ENCODE assay signal across 10 cellular contexts in the genomic region with DNA sequence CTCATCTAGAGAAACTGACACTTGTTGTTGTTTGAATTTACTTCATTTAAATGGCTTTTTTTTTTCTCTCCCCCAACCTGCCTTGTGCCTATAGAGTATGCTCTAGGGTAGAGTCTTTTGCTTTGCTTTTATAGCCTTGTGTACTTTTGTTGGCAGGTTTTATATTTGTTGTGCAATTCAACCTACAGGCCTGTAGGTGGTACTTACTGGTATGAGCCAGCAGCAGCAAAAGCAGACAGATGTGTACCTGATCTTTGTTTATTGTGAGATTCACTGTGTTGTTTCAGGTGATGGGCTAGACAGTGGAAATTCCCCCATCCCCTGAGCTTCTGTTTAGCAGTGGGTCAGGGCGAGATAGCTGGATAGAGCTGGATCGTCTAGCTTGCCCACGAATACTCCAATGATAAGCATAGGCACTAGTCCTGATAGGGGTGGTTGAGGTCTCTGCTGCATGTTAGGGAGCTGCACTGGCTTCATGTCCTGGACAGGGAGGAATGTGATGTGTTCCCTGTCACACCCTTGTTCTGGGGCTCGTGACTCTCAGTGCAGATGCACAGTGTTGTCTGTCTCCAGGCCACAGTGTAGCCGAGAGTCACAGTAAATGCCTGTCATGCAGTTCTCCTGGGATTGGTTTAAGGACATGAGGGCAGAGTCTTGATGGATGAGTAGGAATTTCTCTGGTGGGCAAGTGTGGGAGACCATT. TPM values are rescaled to one million over a fixed set of nuclear protein-coding genes. Genes with fewer than 3 reads are reported as not detected.
A peak's percentile ranks its signal among the peaks of the same experiment; 100 is the strongest.
DNase-seq lines count a peak whose midpoint lies in the region; ATAC-seq, FAIRE-seq and TF ChIP-seq lines count a peak whose summit lies in the region.
"Had no signal": no experiment of that assay in that cellular context is flagged by ENCODE, and none has a peak within 500 bp of the region (broad histone marks: within the 10 kb centered on the region; RNA-seq: fewer than 3 reads in every experiment).

No MANE protein-coding gene starts in this region.

- H3K9ac ChIP-seq in KMS-11: no peak overlapping the region
- H3K9ac ChIP-seq in H1 (replicated peaks in 1 of 4; ENCODE audit: extremely low read depth in 1 of 4, low read depth in 3 of 4, low read length in 3 of 4): no peak overlapping the region

- H3K4me1 ChIP-seq in KMS-11 (ENCODE audit: low read depth, poor library complexity, severe bottlenecking): no peaks in the 10 kb centered on the region
- no peaks in the 10 kb centered on the region for H3K4me1 ChIP-seq in H1 (replicated peaks in 1 of 4; ENCODE audit: control insufficient read depth in 3 of 4, insufficient read depth in 4 of 4, low read length in 3 of 4)

- no peak overlapping the region for H2BK120ac ChIP-seq in H1 (replicated peaks; ENCODE audit: low read depth, low read length)

- no peak overlapping the region for H3K4me3 ChIP-seq in KMS-11 (IDR thresholded peaks at IDR 0.05; ENCODE audit: insufficient read depth, low read depth, low read length)
- no peak overlapping the region for H3K4me3 ChIP-seq in H1 (ENCODE audit: extremely low read depth in 1 of 4, insufficient read depth in 2 of 4, low read depth in 3 of 4, low read length in 4 of 4)

- no peak overlapping the region for H4K8ac ChIP-seq in H1 (ENCODE audit: extremely low read depth, insufficient read depth, low read length)

- no peak overlapping the region for H3K27ac ChIP-seq in KMS-11
- no peak overlapping the region for H3K27ac ChIP-seq in H1 (ENCODE audit: low read depth, low read length)

- intact Hi-C loops in activated T-helper 2 cell treated with anti-CD3 and anti-CD28 coated beads, Interferon-gamma antibody, Interleukin-2, Interleukin-4, amounts not matched to agents 10 μg/mL and 5 μg/mL and 100 μg/mL, durations not matched to agents 14 hours and 24 hours and 36 hours (cut with micrococcal nuclease): no loop called here

- H3K27ac Mint-ChIP-seq in activated T-helper 2 cell treated with anti-CD3 and anti-CD28 coated beads, Interferon-gamma antibody, Interleukin-2, Interleukin-4, amounts not matched to agents 10 μg/mL and 5 μg/mL and 100 μg/mL, durations not matched to agents 14 hours and 24 hours and 36 hours: no peak overlapping the region
- H3K27ac Mint-ChIP-seq: activated B cell treated with CpG ODN at 0.5 μM for 24 hours, brain had no signal

- TF ChIP-seq POLR2A in H1 (IDR thresholded peaks at IDR 0.05; ENCODE audit: control extremely low read depth in 1 of 2, low read depth in 2 of 2, low read length in 2 of 2): no peak

- H3K36me3 ChIP-seq in KMS-11 (ENCODE audit: insufficient read depth): no peaks in the 10 kb centered on the region
- H3K36me3 ChIP-seq in H1 (ENCODE audit: control insufficient read depth in 2 of 4, insufficient read depth in 4 of 4, low read length in 3 of 4): no peaks in the 10 kb centered on the region

- H4K5ac ChIP-seq in H1 (ENCODE audit: insufficient read length, low read depth, low read length): no peak overlapping the region

- no peaks in the 10 kb centered on the region for H3K9me3 ChIP-seq in H1 (ENCODE audit: insufficient read depth in 2 of 2, low read depth in 1 of 2, low read length in 1 of 2)

- no peak overlapping the region for H2BK12ac ChIP-seq in H1 (ENCODE audit: low read depth, low read length)

- H3K9me3 Mint-ChIP-seq in activated T-helper 2 cell treated with anti-CD3 and anti-CD28 coated beads, Interferon-gamma antibody, Interleukin-2, Interleukin-4, amounts not matched to agents 10 μg/mL and 5 μg/mL and 100 μg/mL, durations not matched to agents 14 hours and 24 hours and 36 hours: peaks cover 6% of the 10 kb centered on the region

- peaks cover 10% of the 10 kb centered on the region for H3K4me1 Mint-ChIP-seq in activated T-helper 2 cell treated with anti-CD3 and anti-CD28 coated beads, Interferon-gamma antibody, Interleukin-2, Interleukin-4, amounts not matched to agents 10 μg/mL and 5 μg/mL and 100 μg/mL, durations not matched to agents 14 hours and 24 hours and 36 hours (ENCODE audit: low read depth)
- H3K4me1 Mint-ChIP-seq: brain had no signal

- peak; percentile 2 for DNase-seq in DMS 273 (lab: John Stamatoyannopoulos, UW; ENCODE audit: unreplicated experiment)
- DNase-seq in DMS 273 treated with DMSO at 0.1 percent for 48 hours (lab: John Stamatoyannopoulos, UW): no peak
- DNase-seq in H1 (ENCODE audit: low read depth in 1 of 2, low spot score in 2 of 2): no peak
- peak; percentile 19 for DNase-seq in pons (ENCODE audit: low spot score)
- DNase-seq in activated T-helper 2 cell treated with anti-CD3 and anti-CD28 coated beads, Interferon-gamma antibody, Interleukin-2, Interleukin-4, amounts not matched to agents 10 μg/mL and 5 μg/mL and 100 μg/mL, durations not matched to agents 14 hours and 24 hours and 36 hours (ENCODE audit: low spot score): no peak
- DNase-seq in A172 (ENCODE audit: low spot score): no peak
- DNase-seq: activated B cell treated with CpG ODN at 0.5 μM for 24 hours had no signal

- POLR2A ChIA-PET in H1 (lab: Charles Lee; ENCODE audit: partially characterized antibody): interaction anchor here (1.5 kb wide), 1 partner anchor 22 kb away, joined by 4 read pairs; the partner anchor contains the start of gene DNAJC3

- H3K14ac ChIP-seq in H1 (ENCODE audit: insufficient read length): no peak overlapping the region

- H3K79me1 ChIP-seq in H1 (ENCODE audit: low read depth, low read length): no peaks in the 10 kb centered on the region; the same call in 1 of the 2 replicates

- H2BK5ac ChIP-seq in H1 (ENCODE audit: low read depth, low read length): no peak overlapping the region

- WGBS in H1 (ENCODE audit: extremely low coverage in 1 of 2, insufficient coverage in 1 of 2, insufficient read length in 1 of 2, insufficient replicate concordance in 2 of 2, low coverage in 1 of 2, low lambda C conversion rate in 2 of 2, missing lambda C conversion rate in 1 of 2), 2 experiments: 81% methylated on average over 5 of the region's 5 CpGs; no CpG with 5 or more reads in 1 of the 2 experiments

- H3K56ac ChIP-seq in H1 (replicated peaks; ENCODE audit: insufficient read length, low read depth, low read length): no peak overlapping the region

- no peak overlapping the region for H2BK20ac ChIP-seq in H1 (ENCODE audit: low read length)

- H3K4me3 Mint-ChIP-seq in activated T-helper 2 cell treated with anti-CD3 and anti-CD28 coated beads, Interferon-gamma antibody, Interleukin-2, Interleukin-4, amounts not matched to agents 10 μg/mL and 5 μg/mL and 100 μg/mL, durations not matched to agents 14 hours and 24 hours and 36 hours (ENCODE audit: low read depth): no peak overlapping the region
- H3K4me3 Mint-ChIP-seq: activated B cell treated with CpG ODN at 0.5 μM for 24 hours, brain had no signal

- no peaks in the 10 kb centered on the region for H4K20me1 ChIP-seq in KMS-11 (ENCODE audit: insufficient read depth)
- H4K20me1 ChIP-seq in H1 (replicated peaks in 1 of 2; ENCODE audit: control insufficient read depth in 1 of 2, insufficient read depth in 2 of 2, low read length in 2 of 2): peaks cover 0 to 4% of the 10 kb centered on the region in 2 experiments

- H2AFZ ChIP-seq in KMS-11 (ENCODE audit: low read depth): no peak overlapping the region
- H2AFZ ChIP-seq in H1 (ENCODE audit: low read length): no peak overlapping the region

- CTCF ChIA-PET in H1 (lab: Charles Lee; ENCODE audit: partially characterized antibody): interaction anchor here (0.6 to 4.2 kb wide), 35 partner anchors 9 to 868 kb away, joined by 3 to 31 read pairs (median 3); no protein-coding TSS in a partner anchor

- H2AK5ac ChIP-seq in H1 (ENCODE audit: low read depth, low read length): no peak overlapping the region; the same call in 1 of the 2 replicates

- H3K23me2 ChIP-seq in H1 (ENCODE audit: low read depth, low read length): peaks cover 3% of the 10 kb centered on the region; the same call in 1 of the 2 replicates

- H3K18ac ChIP-seq in H1 (ENCODE audit: extremely low read depth, low read length): no peak overlapping the region

- no peaks in the 10 kb centered on the region for H3K36me3 Mint-ChIP-seq in activated T-helper 2 cell treated with anti-CD3 and anti-CD28 coated beads, Interferon-gamma antibody, Interleukin-2, Interleukin-4, amounts not matched to agents 10 μg/mL and 5 μg/mL and 100 μg/mL, durations not matched to agents 14 hours and 24 hours and 36 hours (ENCODE audit: low read depth)

- no peak overlapping the region for H4K91ac ChIP-seq in H1 (replicated peaks; ENCODE audit: insufficient read length, low read length)

- no peak overlapping the region for H2BK15ac ChIP-seq in H1 (ENCODE audit: low read length)

- no peak overlapping the region for H3K23ac ChIP-seq in H1 (ENCODE audit: insufficient read length)

- no peaks in the 10 kb centered on the region for H3K27me3 Mint-ChIP-seq in activated T-helper 2 cell treated with anti-CD3 and anti-CD28 coated beads, Interferon-gamma antibody, Interleukin-2, Interleukin-4, amounts not matched to agents 10 μg/mL and 5 μg/mL and 100 μg/mL, durations not matched to agents 14 hours and 24 hours and 36 hours (ENCODE audit: low read depth)
- H3K27me3 Mint-ChIP-seq: activated B cell treated with CpG ODN at 0.5 μM for 24 hours, brain had no signal

- no peak for TF ChIP-seq EP300 in H1 (IDR thresholded peaks at IDR 0.05; ENCODE audit: borderline replicate concordance in 1 of 2, low read depth in 2 of 2, low read length in 2 of 2)

- TF ChIP-seq RAD21 in H1 (IDR thresholded peaks at IDR 0.05 in 1 of 2, conservative IDR thresholded peaks at IDR 0.05 in 1 of 2; ENCODE audit: low read depth in 2 of 2, low read length in 2 of 2): peak in 1 of 2 experiments; percentile 24; a peak in 1 of 4 replicates

- no peak overlapping the region for H3K4ac ChIP-seq in H1 (replicated peaks; ENCODE audit: insufficient read length, low read depth, low read length)

- H3K4me2 ChIP-seq in KMS-11: no peak overlapping the region
- no peak overlapping the region for H3K4me2 ChIP-seq in H1 (ENCODE audit: insufficient read depth in 1 of 2, low read depth in 2 of 2, low read length in 2 of 2)

- peak; percentile 42; the same call in 1 of the 2 replicates for TF ChIP-seq CTCF in KMS-11 (conservative IDR thresholded peaks at IDR 0.05; ENCODE audit: low read depth, low read length)
- peak in 2 of 3 experiments; percentile 23 to 49; a peak in 1 of 4 replicates for TF ChIP-seq CTCF in H1 (IDR thresholded peaks at IDR 0.05; ENCODE audit: control extremely low read depth in 1 of 3, insufficient read depth in 1 of 3, low read depth in 1 of 3, low read length in 3 of 3)

- H3K27me3 ChIP-seq in KMS-11 (ENCODE audit: insufficient read depth, low read depth): no peaks in the 10 kb centered on the region
- H3K27me3 ChIP-seq in H1 (replicated peaks in 1 of 4; ENCODE audit: control insufficient read depth in 3 of 4, extremely low read depth in 1 of 4, insufficient read depth in 3 of 4, low read length in 3 of 4): no peaks in the 10 kb centered on the region

- no peak for ATAC-seq in HG02588 (IDR thresholded peaks at IDR 0.05; ENCODE audit: unreplicated experiment)

- H3K79me2 ChIP-seq in KMS-11 (ENCODE audit: insufficient read depth, low read depth) (peaks cover 35% of the 10 kb centered on the region; the same call in 1 of the 2 replicates), H1 (ENCODE audit: control insufficient read depth in 1 of 2, insufficient read depth in 2 of 2, low read length in 2 of 2) (peaks cover 0 to 24% of the 10 kb centered on the region in 2 experiments; a peak in 2 of 4 replicates)

- peak; percentile 82 for FAIRE-seq in H1 (lab: Jason Lieb, UNC)

RNA-seq across cellular contexts. Expression of gene DNAJC3, which starts 21.3 kb away (rescaled TPM):
- 23.6 and 24.1 TPM in 2 replicates for total RNA-seq in H1 (2021; fragmentation: NEBNext Ultra II Directional; extraction: Animal tissue kit (Norgen Biotek cat#: 25700))
- polyA plus RNA-seq in H1 (2011; rRNA removed): 2.6 and 4.3 TPM in 2 replicates
- 5.0 TPM for polyA plus RNA-seq in H1 (2011; cell fraction: cytosol; rRNA removed)
- 2.2 TPM for polyA plus RNA-seq in H1 (2011; cell fraction: nucleus; rRNA removed)
- polyA plus RNA-seq in H1 (2012, experiment 1 of 2): 6.9 to 13.5 TPM (median 8.7 TPM) in 4 replicates
- polyA plus RNA-seq in H1 (2012, experiment 2 of 2): 0.76 TPM
- polyA plus RNA-seq in H1 (2013, experiment 1 of 2): 24.3 TPM
- polyA plus RNA-seq in H1 (2013, experiment 2 of 2): 30.2 TPM
- polyA minus RNA-seq in H1 (2011; rRNA and poly(A)+ RNA removed): 13.4 and 15.7 TPM in 2 replicates
- polyA minus RNA-seq in H1 (2011; cell fraction: cytosol; rRNA and poly(A)+ RNA removed): 8.1 TPM
- polyA minus RNA-seq in H1 (2011; cell fraction: nucleus; rRNA and poly(A)+ RNA removed): 9.0 TPM
- total RNA-seq in activated T-helper 2 cell treated with anti-CD3 and anti-CD28 coated beads, Interferon-gamma antibody, Interleukin-2, Interleukin-4, amounts not matched to agents 10 μg/mL and 5 μg/mL and 100 μg/mL, durations not matched to agents 14 hours and 24 hours and 36 hours: 28.1 and 28.6 TPM in 2 replicates
- 35.9 and 39.0 TPM in 2 replicates for total RNA-seq in A172 (2014; rRNA removed; shearing (Covaris generic))

RNA-seq across cellular contexts. Expression of gene DZIP1, which starts 53.7 kb away (rescaled TPM):
- total RNA-seq in H1 (2021; fragmentation: NEBNext Ultra II Directional; extraction: Animal tissue kit (Norgen Biotek cat#: 25700)): 24.6 and 28.0 TPM in 2 replicates
- 7.6 and 11.7 TPM in 2 replicates for polyA plus RNA-seq in H1 (2011; rRNA removed)
- 7.8 TPM for polyA plus RNA-seq in H1 (2011; cell fraction: cytosol; rRNA removed)
- polyA plus RNA-seq in H1 (2011; cell fraction: nucleus; rRNA removed): 50.3 TPM
- 14.8 to 26.0 TPM (median 17.9 TPM) in 4 replicates for polyA plus RNA-seq in H1 (2012, experiment 1 of 2)
- polyA plus RNA-seq in H1 (2012, experiment 2 of 2): 2.0 TPM
- polyA plus RNA-seq in H1 (2013, experiment 1 of 2): 50.1 TPM
- 45.0 TPM for polyA plus RNA-seq in H1 (2013, experiment 2 of 2)
- 9.5 and 9.6 TPM in 2 replicates for polyA minus RNA-seq in H1 (2011; rRNA and poly(A)+ RNA removed)
- 10.9 TPM for polyA minus RNA-seq in H1 (2011; cell fraction: cytosol; rRNA and poly(A)+ RNA removed)
- 50.0 TPM for polyA minus RNA-seq in H1 (2011; cell fraction: nucleus; rRNA and poly(A)+ RNA removed)
- 0.48 and 0.64 TPM in 2 replicates for total RNA-seq in activated T-helper 2 cell treated with anti-CD3 and anti-CD28 coated beads, Interferon-gamma antibody, Interleukin-2, Interleukin-4, amounts not matched to agents 10 μg/mL and 5 μg/mL and 100 μg/mL, durations not matched to agents 14 hours and 24 hours and 36 hours
- total RNA-seq in A172 (2014; rRNA removed; shearing (Covaris generic)): 23.0 and 35.0 TPM in 2 replicates
- total RNA-seq: activated B cell treated with CpG ODN at 0.5 μM for 24 hours had no signal

Comparison
In these comparisons a context has a peak if more than half of its experiments do, and no peak if none do; other contexts are left out.
1. DNase-seq: peak in DMS 273 (single experiment) and pons (single experiment); none in DMS 273 treated with DMSO at 0.1 percent for 48 hours (single experiment), H1 (0 of 2), activated T-helper 2 cell treated with anti-CD3 and anti-CD28 coated beads, Interferon-gamma antibody, Interleukin-2, Interleukin-4, amounts not matched to agents 10 μg/mL and 5 μg/mL and 100 μg/mL, durations not matched to agents 14 hours and 24 hours and 36 hours (single experiment) and A172 (single experiment).
2. RNA of gene DZIP1, which starts 53.7 kb away (total RNA-seq): 23.0 to 35.0 TPM in A172 and 24.6 to 28.0 TPM in H1; 0.48 to 0.64 TPM in activated T-helper 2 cell treated with anti-CD3 and anti-CD28 coated beads, Interferon-gamma antibody, Interleukin-2, Interleukin-4, amounts not matched to agents 10 μg/mL and 5 μg/mL and 100 μg/mL, durations not matched to agents 14 hours and 24 hours and 36 hours; every median in the first group is over 10 times any median in the second.